21 cellular contexts compared by ENCODE assay signal in genomic region chr14:74656964-74657363, GRCh38. TPM values are rescaled to one million over a fixed set of nuclear protein-coding genes. Genes with fewer than 3 reads are reported as not detected.
DNase-seq lines count a peak whose midpoint lies in the region; ATAC-seq, FAIRE-seq and TF ChIP-seq lines count a peak whose summit lies in the region.
"Had no signal": no experiment of that assay in that cellular context is flagged by ENCODE, and none has a peak within 500 bp of the region (broad histone marks: within the 10 kb centered on the region; RNA-seq: fewer than 3 reads in every experiment).

No MANE protein-coding gene starts in this region.

- peak overlapping the region; percentile 10 for H3K27ac Mint-ChIP-seq in activated T-cell treated with anti-CD3 and anti-CD28 coated beads, Interleukin-2, amount 50 U/mL, for 24 hours
- H3K27ac Mint-ChIP-seq in activated T-cell treated with anti-CD3 and anti-CD28 coated beads, Interleukin-2, amount 50 U/mL, for 72 hours: no peak overlapping the region
- peak overlapping the region in 3 of 7 donors; percentile 22 to 70 (median 59) for H3K27ac Mint-ChIP-seq in CD14-positive monocyte
- H3K27ac Mint-ChIP-seq: GM23338 had no signal

- POLR2A ChIA-PET in endothelial cell of umbilical vein (lab: Charles Lee): no interaction called here

- no peaks in the 10 kb centered on the region for H3K27me3 Mint-ChIP-seq in activated T-cell treated with anti-CD3 and anti-CD28 coated beads, Interleukin-2, amount 50 U/mL, for 24 hours
- no peaks in the 10 kb centered on the region for H3K27me3 Mint-ChIP-seq in activated T-cell treated with anti-CD3 and anti-CD28 coated beads, Interleukin-2, amount 50 U/mL, for 72 hours (ENCODE audit: low read depth)
- peaks cover 0 to 3% (median 0%) of the 10 kb centered on the region in 3 donors for H3K27me3 Mint-ChIP-seq in CD14-positive monocyte (ENCODE audit: low read depth in 3 of 3)

- H3K9me3 Mint-ChIP-seq in activated T-cell treated with anti-CD3 and anti-CD28 coated beads, Interleukin-2, amount 50 U/mL, for 24 hours: no peaks in the 10 kb centered on the region
- H3K9me3 Mint-ChIP-seq in activated T-cell treated with anti-CD3 and anti-CD28 coated beads, Interleukin-2, amount 50 U/mL, for 72 hours: no peaks in the 10 kb centered on the region
- no peaks in the 10 kb centered on the region for H3K9me3 Mint-ChIP-seq in CD14-positive monocyte
- H3K9me3 Mint-ChIP-seq: GM23338 had no signal

- H3K27me3 ChIP-seq in endothelial cell of umbilical vein (ENCODE audit: control insufficient read depth in 2 of 2, insufficient read depth in 2 of 2, low read length in 2 of 2) (no peaks in the 10 kb centered on the region), smooth muscle cell (ENCODE audit: low read depth) (no peaks in the 10 kb centered on the region)

- H3K9me3 ChIP-seq in endothelial cell of umbilical vein (replicated peaks; ENCODE audit: control insufficient read depth, insufficient read depth, low read length) (no peaks in the 10 kb centered on the region), smooth muscle cell (replicated peaks; ENCODE audit: low read depth) (no peaks in the 10 kb centered on the region)

- TF ChIP-seq POLR2A in endothelial cell of umbilical vein (IDR thresholded peaks at IDR 0.05; ENCODE audit: low read depth, low read length): no peak

- no peak for ATAC-seq in activated T-cell treated with anti-CD3 and anti-CD28 coated beads, Interleukin-2, amount 50 U/mL, for 72 hours (replicated peaks in 1 of 2)
- ATAC-seq in HG02610 (IDR thresholded peaks at IDR 0.05; ENCODE audit: unreplicated experiment): peak; percentile 47
- ATAC-seq in GM18870 (IDR thresholded peaks at IDR 0.05; ENCODE audit: unreplicated experiment): no peak
- ATAC-seq: GM23338, HCT116, Panc1 had no signal

- no peak for TF ChIP-seq CTCF in endothelial cell of umbilical vein (IDR thresholded peaks at IDR 0.05; ENCODE audit: extremely low read depth in 1 of 2, insufficient read depth in 1 of 2, low read depth in 1 of 2, low read length in 2 of 2)
- no peak for TF ChIP-seq CTCF in smooth muscle cell (IDR thresholded peaks at IDR 0.05; ENCODE audit: borderline replicate concordance, insufficient read depth, poor library complexity, severe bottlenecking)
- no peak for TF ChIP-seq CTCF in CD14-positive monocyte (IDR thresholded peaks at IDR 0.05)

- H4K20me1 ChIP-seq in endothelial cell of umbilical vein (replicated peaks; ENCODE audit: control insufficient read depth, extremely low read depth, insufficient read depth, low read length) (no peaks in the 10 kb centered on the region), smooth muscle cell (ENCODE audit: low read depth) (no peaks in the 10 kb centered on the region)

- no peak overlapping the region for H2AFZ ChIP-seq in endothelial cell of umbilical vein (ENCODE audit: low read depth, low read length)
- H2AFZ ChIP-seq in smooth muscle cell (ENCODE audit: low read depth): no peak overlapping the region
- H2AFZ ChIP-seq: GM23338 had no signal

- no TSS peak for BruUV-seq in endothelial cell of umbilical vein (replicated peaks; lab: Mats Ljungman, UMichigan)

- FAIRE-seq in endothelial cell of umbilical vein (lab: Jason Lieb, UNC): peak; percentile 12

- 93% methylated on average over 3 of the region's 3 CpGs for WGBS in smooth muscle cell (ENCODE audit: low lambda C conversion rate)

- H3K36me3 ChIP-seq in endothelial cell of umbilical vein (ENCODE audit: control insufficient read depth in 2 of 2, extremely low read depth in 1 of 2, insufficient read depth in 2 of 2, low read length in 2 of 2): peaks cover 3 to 10% of the 10 kb centered on the region in 2 experiments
- no peaks in the 10 kb centered on the region for H3K36me3 ChIP-seq in smooth muscle cell (ENCODE audit: low read depth)

- no peaks in the 10 kb centered on the region for H3K79me2 ChIP-seq in endothelial cell of umbilical vein (ENCODE audit: control insufficient read depth, insufficient read depth, low read length)
- no peaks in the 10 kb centered on the region for H3K79me2 ChIP-seq in smooth muscle cell (ENCODE audit: low read depth)

- CTCF ChIA-PET in endothelial cell of umbilical vein (lab: Charles Lee): interaction anchor here (1.1 kb wide), 1 partner anchor 44 kb away, joined by 3 read pairs; no protein-coding TSS in a partner anchor

- no peaks in the 10 kb centered on the region for H3K4me1 Mint-ChIP-seq in activated T-cell treated with anti-CD3 and anti-CD28 coated beads, Interleukin-2, amount 50 U/mL, for 24 hours (ENCODE audit: low read depth)
- H3K4me1 Mint-ChIP-seq in activated T-cell treated with anti-CD3 and anti-CD28 coated beads, Interleukin-2, amount 50 U/mL, for 72 hours (ENCODE audit: low read depth): no peaks in the 10 kb centered on the region
- peaks cover 7% of the 10 kb centered on the region for H3K4me1 Mint-ChIP-seq in CD14-positive monocyte
- H3K4me1 Mint-ChIP-seq: GM23338 had no signal

- intact Hi-C loops in endothelial cell of umbilical vein (cut with micrococcal nuclease) (no loop called here), CD14-positive monocyte (cut with micrococcal nuclease) (no loop called here)

- H3K4me1 ChIP-seq in endothelial cell of umbilical vein (ENCODE audit: control insufficient read depth, extremely low read depth, insufficient read depth, low read length) (peaks cover 32% of the 10 kb centered on the region), smooth muscle cell (ENCODE audit: low read depth) (peaks cover 6% of the 10 kb centered on the region)

- H3K4me2 ChIP-seq in endothelial cell of umbilical vein (ENCODE audit: insufficient read depth, low read length): no peak overlapping the region
- H3K4me2 ChIP-seq in smooth muscle cell: no peak overlapping the region
- H3K4me2 ChIP-seq: GM23338 had no signal

- H3K4me3 ChIP-seq in endothelial cell of umbilical vein (replicated peaks in 1 of 3; ENCODE audit: insufficient read depth in 1 of 3, low read depth in 1 of 3, low read length in 3 of 3) (no peak overlapping the region), smooth muscle cell (no peak overlapping the region)
- H3K4me3 ChIP-seq: GM23338, SK-N-MC had no signal

- H3K27ac ChIP-seq in endothelial cell of umbilical vein (ENCODE audit: insufficient read depth, low read depth, low read length) (no peak overlapping the region), smooth muscle cell (ENCODE audit: low read depth) (peak overlapping the region; percentile 79)
- H3K27ac ChIP-seq: C4-2B, SK-N-MC had no signal

- no peak for DNase-seq in activated T-cell treated with anti-CD3 and anti-CD28 coated beads, Interleukin-2, amount 50 U/mL, for 24 hours
- DNase-seq in activated T-cell treated with anti-CD3 and anti-CD28 coated beads, Interleukin-2, amount 50 U/mL, for 72 hours: no peak
- no peak for DNase-seq in endothelial cell of umbilical vein (ENCODE audit: low read depth, low spot score)
- no peak for DNase-seq in smooth muscle cell (lab: John Stamatoyannopoulos, UW; ENCODE audit: unreplicated experiment)
- DNase-seq in C1 segment of cervical spinal cord (lab: John Stamatoyannopoulos, UW): no peak
- no peak for DNase-seq in CD14-positive monocyte (ENCODE audit: low spot score)
- DNase-seq: COR-L47, KBM-7, NCI-H1436 treated with DMSO at 0.1 percent for 48 hours, NCI-H2029 treated with DMSO at 0.1 percent for 48 hours, NCI-H2171 treated with DMSO at 0.1 percent for 48 hours, NCI-H446 treated with DMSO at 0.1 percent for 48 hours, NCI-H774, Right ventricle myocardium superior had no signal

- H3F3A ChIP-seq in smooth muscle cell (ENCODE audit: low read depth): peaks cover 14% of the 10 kb centered on the region

- no peak overlapping the region for H3K4me3 Mint-ChIP-seq in activated T-cell treated with anti-CD3 and anti-CD28 coated beads, Interleukin-2, amount 50 U/mL, for 24 hours
- H3K4me3 Mint-ChIP-seq in activated T-cell treated with anti-CD3 and anti-CD28 coated beads, Interleukin-2, amount 50 U/mL, for 72 hours: no peak overlapping the region
- H3K4me3 Mint-ChIP-seq in CD14-positive monocyte: no peak overlapping the region
- H3K4me3 Mint-ChIP-seq: GM23338 had no signal

- dilution Hi-C loops in endothelial cell of umbilical vein (cut with MboI; ENCODE audit: extremely low pct_ligation_motif_present, low sequenced_read_pairs): no loop called here

- no peaks in the 10 kb centered on the region for H3K9me1 ChIP-seq in endothelial cell of umbilical vein (replicated peaks; ENCODE audit: control insufficient read depth, extremely low read depth, insufficient read depth, low read length)

- H3K36me3 Mint-ChIP-seq in activated T-cell treated with anti-CD3 and anti-CD28 coated beads, Interleukin-2, amount 50 U/mL, for 24 hours (ENCODE audit: low read depth): peaks cover 62% of the 10 kb centered on the region
- H3K36me3 Mint-ChIP-seq in activated T-cell treated with anti-CD3 and anti-CD28 coated beads, Interleukin-2, amount 50 U/mL, for 72 hours (ENCODE audit: insufficient read depth in 2 of 2): no peaks in the 10 kb centered on the region
- H3K36me3 Mint-ChIP-seq in CD14-positive monocyte: peaks cover 66 to 71% of the 10 kb centered on the region in 2 donors

- H3K9ac ChIP-seq in endothelial cell of umbilical vein (replicated peaks; ENCODE audit: extremely low read depth, insufficient read depth, low read length) (no peak overlapping the region), smooth muscle cell (ENCODE audit: low read depth) (no peak overlapping the region)

RNA-seq across cellular contexts. Expression of gene LTBP2, which starts 44.9 kb away (rescaled TPM):
- under 1 TPM; 0.25 to 0.84 TPM for total RNA-seq in activated T-cell treated with anti-CD3 and anti-CD28 coated beads, Interleukin-2, amount 50 U/mL, for 72 hours
- total RNA-seq in endothelial cell of umbilical vein (264 and 268 TPM in 2 replicates), smooth muscle cell (103 and 108 TPM in 2 replicates)
- polyA plus RNA-seq in endothelial cell of umbilical vein (208 and 209 TPM in 2 replicates), smooth muscle cell (74.2 and 90.1 TPM in 2 replicates), CD14-positive monocyte (under 1 TPM; 0.04 to 0.11 TPM)
- 182 and 200 TPM in 2 replicates for polyA plus RNA-seq in endothelial cell of umbilical vein (2011; cell fraction: cytosol; rRNA removed)
- polyA plus RNA-seq in endothelial cell of umbilical vein (2011; cell fraction: nucleus; rRNA removed): 302 and 337 TPM in 2 replicates
- 319 and 426 TPM in 2 replicates for polyA plus RNA-seq in endothelial cell of umbilical vein (2012)
- 357 and 369 TPM in 2 replicates for polyA minus RNA-seq in endothelial cell of umbilical vein
- not detected for polyA minus RNA-seq in endothelial cell of umbilical vein (2011; cell fraction: cytosol; rRNA and poly(A)+ RNA removed)
- polyA minus RNA-seq in endothelial cell of umbilical vein (2011; cell fraction: nucleus; rRNA and poly(A)+ RNA removed): 150 and 213 TPM in 2 replicates

RNA-seq across cellular contexts. Expression of gene AREL1, which starts 55.9 kb away (rescaled TPM):
- total RNA-seq in activated T-cell treated with anti-CD3 and anti-CD28 coated beads, Interleukin-2, amount 50 U/mL, for 72 hours: 10 to 100 TPM; 34.7 to 43.0 TPM
- 46.4 and 50.3 TPM in 2 replicates for total RNA-seq in endothelial cell of umbilical vein
- 67.2 and 87.1 TPM in 2 replicates for polyA plus RNA-seq in endothelial cell of umbilical vein
- polyA plus RNA-seq in endothelial cell of umbilical vein (2011; cell fraction: cytosol; rRNA removed): 32.8 and 35.8 TPM in 2 replicates
- 120 and 158 TPM in 2 replicates for polyA plus RNA-seq in endothelial cell of umbilical vein (2011; cell fraction: nucleus; rRNA removed)
- polyA plus RNA-seq in endothelial cell of umbilical vein (2012): 25.4 and 28.7 TPM in 2 replicates
- polyA minus RNA-seq in endothelial cell of umbilical vein: 221 and 264 TPM in 2 replicates
- polyA minus RNA-seq in endothelial cell of umbilical vein (2011; cell fraction: cytosol; rRNA and poly(A)+ RNA removed): 20.8 TPM
- 133 and 153 TPM in 2 replicates for polyA minus RNA-seq in endothelial cell of umbilical vein (2011; cell fraction: nucleus; rRNA and poly(A)+ RNA removed)
- total RNA-seq in smooth muscle cell: 27.3 and 33.5 TPM in 2 replicates
- 9.4 and 9.6 TPM in 2 replicates for polyA plus RNA-seq in smooth muscle cell
- 10 to 100 TPM; 12.5 to 20.0 TPM for polyA plus RNA-seq in CD14-positive monocyte

RNA-seq across cellular contexts. Expression of gene FCF1, which starts 56.0 kb away (rescaled TPM):
- total RNA-seq in activated T-cell treated with anti-CD3 and anti-CD28 coated beads, Interleukin-2, amount 50 U/mL, for 72 hours: 10 to 100 TPM; 71.1 to 87.9 TPM
- 57.8 and 58.2 TPM in 2 replicates for total RNA-seq in endothelial cell of umbilical vein
- 24.4 and 26.2 TPM in 2 replicates for polyA plus RNA-seq in endothelial cell of umbilical vein
- 51.1 and 51.3 TPM in 2 replicates for polyA plus RNA-seq in endothelial cell of umbilical vein (2011; cell fraction: cytosol; rRNA removed)
- polyA plus RNA-seq in endothelial cell of umbilical vein (2011; cell fraction: nucleus; rRNA removed): 24.9 and 32.5 TPM in 2 replicates
- polyA plus RNA-seq in endothelial cell of umbilical vein (2012): 51.4 and 70.1 TPM in 2 replicates
- polyA minus RNA-seq in endothelial cell of umbilical vein: 39.9 and 50.5 TPM in 2 replicates
- 15.2 TPM for polyA minus RNA-seq in endothelial cell of umbilical vein (2011; cell fraction: cytosol; rRNA and poly(A)+ RNA removed)
- 10.0 and 19.0 TPM in 2 replicates for polyA minus RNA-seq in endothelial cell of umbilical vein (2011; cell fraction: nucleus; rRNA and poly(A)+ RNA removed)
- 34.9 and 36.2 TPM in 2 replicates for total RNA-seq in smooth muscle cell
- 14.6 and 17.5 TPM in 2 replicates for polyA plus RNA-seq in smooth muscle cell
- 10 to 100 TPM; 14.8 to 22.6 TPM for polyA plus RNA-seq in CD14-positive monocyte

Comparison
In these comparisons a context has a peak if more than half of its experiments do, and no peak if none do; other contexts are left out.
1. RNA of gene LTBP2, which starts 44.9 kb away (total RNA-seq): 264 to 268 TPM in endothelial cell of umbilical vein and 103 to 108 TPM in smooth muscle cell; 0.25 to 0.84 TPM in activated T-cell treated with anti-CD3 and anti-CD28 coated beads, Interleukin-2, amount 50 U/mL, for 72 hours; every median in the first group is over 10 times any median in the second.